8 cellular contexts compared by ENCODE assay signal in genomic region chr2:46650556-46651001, GRCh38. TPM values are rescaled to one million over a fixed set of nuclear protein-coding genes. Genes with fewer than 3 reads are reported as not detected.
DNase-seq lines count a peak whose midpoint lies in the region; ATAC-seq lines count a peak whose summit lies in the region.

No MANE protein-coding gene starts in this region.

- H3K27ac ChIP-seq in mesenchymal stem cell (ENCODE audit: low read length, poor library complexity, severe bottlenecking): no peak overlapping the region

- no peak overlapping the region for H2BK120ac ChIP-seq in mesenchymal stem cell (ENCODE audit: low read depth, low read length)

- no peak overlapping the region for H3K14ac ChIP-seq in mesenchymal stem cell (ENCODE audit: low read length in 2 of 2)

- no peak overlapping the region for H3K4ac ChIP-seq in mesenchymal stem cell (ENCODE audit: low read depth in 1 of 2, low read length in 2 of 2)

- no peak overlapping the region for H2AFZ ChIP-seq in mesenchymal stem cell (ENCODE audit: low read depth, low read length)

- H3K27me3 ChIP-seq in mesenchymal stem cell (ENCODE audit: control insufficient read depth in 1 of 2, insufficient read depth in 1 of 2, low read length in 2 of 2): no peaks in the 10 kb centered on the region

- H2BK12ac ChIP-seq in mesenchymal stem cell (ENCODE audit: low read length in 2 of 2): no peak overlapping the region

- peaks cover 0 to 14% of the 10 kb centered on the region in 2 experiments for H3K36me3 ChIP-seq in mesenchymal stem cell (ENCODE audit: control insufficient read depth in 1 of 2, insufficient read depth in 2 of 2, low read depth in 1 of 2, low read length in 2 of 2)

- no peak overlapping the region for H3K18ac ChIP-seq in mesenchymal stem cell (ENCODE audit: low read depth in 1 of 2, low read length in 2 of 2)

- H2BK5ac ChIP-seq in mesenchymal stem cell (ENCODE audit: low read depth, low read length, poor library complexity, severe bottlenecking): no peak overlapping the region

- H3K79me1 ChIP-seq in mesenchymal stem cell (replicated peaks; ENCODE audit: low read length, poor library complexity, severe bottlenecking): no peaks in the 10 kb centered on the region

- WGBS in mesenchymal stem cell: 13% methylated on average over 5 of the region's 5 CpGs

- DNase-seq in D341Med (ENCODE audit: low spot score): peak; percentile 60
- peak; percentile 65 for DNase-seq in HS-5 (ENCODE audit: low read depth)
- peak; percentile 77 for DNase-seq in NCI-H82 treated with DMSO at 0.1 percent for 48 hours (lab: John Stamatoyannopoulos, UW; ENCODE audit: unreplicated experiment)
- DNase-seq in activated CD4-positive, alpha-beta T cell treated with anti-CD3 and anti-CD28 coated beads, Interleukin-2, amount 50 U/mL, for 4 hours: peak; percentile 50 to 59
- DNase-seq in ecto neural progenitor cell (ENCODE audit: low spot score): peak; percentile 70
- peak; percentile 82 for DNase-seq in mesenchymal stem cell
- DNase-seq in stimulated activated CD8-positive, alpha-beta memory T cell treated with anti-CD3 and anti-CD28 coated beads, Interleukin-4, amount 100 ng/mL, for 1 hour (ENCODE audit: low read depth in 2 of 2, low spot score in 1 of 2): peak; percentile 37 to 43

- no peak for ATAC-seq in GM18520 (IDR thresholded peaks at IDR 0.05; ENCODE audit: unreplicated experiment)

- no peak overlapping the region for H3K4me3 ChIP-seq in mesenchymal stem cell (ENCODE audit: insufficient read depth in 1 of 2, low read depth in 1 of 2, low read length in 2 of 2)

- H2BK15ac ChIP-seq in mesenchymal stem cell (ENCODE audit: low read depth, poor library complexity, severe bottlenecking): no peak overlapping the region

- H3K4me1 ChIP-seq in mesenchymal stem cell (ENCODE audit: control insufficient read depth, insufficient read depth, low read depth, low read length): no peaks in the 10 kb centered on the region

- H4K91ac ChIP-seq in mesenchymal stem cell (ENCODE audit: low read length): no peak overlapping the region

- no peaks in the 10 kb centered on the region for H3K9me3 ChIP-seq in mesenchymal stem cell (ENCODE audit: control insufficient read depth, low read length)

- H4K8ac ChIP-seq in mesenchymal stem cell (ENCODE audit: low read length): no peak overlapping the region

- peak overlapping the region; percentile 52 for H3K9ac ChIP-seq in mesenchymal stem cell (ENCODE audit: low read length)

- H3K23ac ChIP-seq in mesenchymal stem cell (ENCODE audit: low read length in 2 of 2): no peak overlapping the region

- H3K4me2 ChIP-seq in mesenchymal stem cell (ENCODE audit: low read length, poor library complexity, severe bottlenecking): no peak overlapping the region

- H2AK5ac ChIP-seq in mesenchymal stem cell (ENCODE audit: low read length, severe bottlenecking): no peak overlapping the region

RNA-seq across cellular contexts. Expression of gene CRIPT, which starts 33.6 kb away (rescaled TPM):
- polyA plus RNA-seq in mesenchymal stem cell (2013, experiment 1 of 2): 8.3 TPM
- polyA plus RNA-seq in mesenchymal stem cell (2013, experiment 2 of 2): 8.5 TPM

RNA-seq across cellular contexts. Expression of gene PIGF, which starts 33.7 kb away (rescaled TPM):
- 21.3 TPM for polyA plus RNA-seq in mesenchymal stem cell (2013, experiment 1 of 2)
- 21.4 TPM for polyA plus RNA-seq in mesenchymal stem cell (2013, experiment 2 of 2)

RNA-seq across cellular contexts. Expression of gene SOCS5, which starts 48.5 kb away (rescaled TPM):
- polyA plus RNA-seq in mesenchymal stem cell (2013, experiment 1 of 2): 17.2 TPM
- 17.6 TPM for polyA plus RNA-seq in mesenchymal stem cell (2013, experiment 2 of 2)
